Comparison of ENCODE assay signal across 8 cellular contexts in the genomic region with DNA sequence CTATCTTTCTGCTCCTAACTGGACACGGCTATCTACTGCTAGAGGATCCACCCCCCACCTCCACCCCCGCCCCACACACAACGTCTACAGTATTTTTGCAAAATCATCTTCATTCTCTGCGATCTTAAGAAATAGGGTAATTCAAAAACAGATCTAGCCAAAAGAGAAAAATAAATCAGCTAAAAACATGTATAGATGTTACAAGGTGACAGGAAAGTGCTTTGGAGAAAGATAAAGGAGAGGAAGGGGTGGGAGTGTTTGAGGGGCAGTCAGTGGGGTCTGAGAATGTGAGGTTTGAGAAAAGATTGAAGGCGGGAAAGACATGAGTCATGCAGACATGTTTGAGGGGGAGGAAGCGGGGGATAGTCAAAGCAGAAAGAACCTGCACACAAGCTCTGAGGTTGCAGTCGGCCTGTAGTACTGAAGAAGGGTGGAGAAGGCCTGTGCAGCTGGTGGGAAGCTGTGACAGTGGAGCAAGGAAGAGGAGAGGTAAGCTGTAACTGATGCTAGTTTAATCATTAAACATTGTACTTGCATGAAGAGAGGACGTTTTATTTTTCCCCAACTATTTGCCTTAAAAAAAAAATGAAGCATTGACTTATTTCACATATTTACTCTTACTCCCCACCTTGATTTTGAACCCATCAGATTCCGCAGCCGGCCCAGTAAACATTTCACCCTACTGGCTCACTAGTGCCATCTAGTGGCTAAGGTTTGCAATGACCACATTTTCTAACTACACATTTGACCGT.
DNase-seq lines count a peak whose midpoint lies in the region; ATAC-seq, FAIRE-seq and TF ChIP-seq lines count a peak whose summit lies in the region.

No MANE protein-coding gene starts in this region.

- TF ChIP-seq CTCF in GM13976 (IDR thresholded peaks at IDR 0.05; ENCODE audit: borderline replicate concordance, control extremely low read depth, extremely low read depth, insufficient read depth, missing control alignments) = peak; percentile 95
- peak; percentile 85 for TF ChIP-seq CTCF in cardiac fibroblast (IDR thresholded peaks at IDR 0.05; ENCODE audit: low read depth, low read length)

- ATAC-seq in HG02759 (IDR thresholded peaks at IDR 0.05; ENCODE audit: unreplicated experiment) = peak; percentile 91

- no peak overlapping the region for H3K4me3 ChIP-seq in cardiac fibroblast (replicated peaks in 1 of 2; ENCODE audit: low read depth in 2 of 2, low read length in 2 of 2)

- in situ Hi-C loops in ACHN (cut with HindIII; ENCODE audit: low pct_ligation_motif_present, low pct_unique_long_range_greater_than_20kb, low sequenced_read_pairs) (no loop called here), GM13976 (cut with MboI; ENCODE audit: low sequenced_read_pairs, unreplicated experiment) (no loop called here)

- FAIRE-seq in TTC549 (lab: Jason Lieb, UNC) = peak; percentile 22

- DNase-seq in ACHN (peak; percentile 69), GM13976 (ENCODE audit: low spot score) (peak; percentile 45), NCI-H1105 treated with DMSO at 0.1 percent for 48 hours (lab: John Stamatoyannopoulos, UW) (peak; percentile 45), cardiac fibroblast (ENCODE audit: low read depth in 2 of 2) (peak; percentile 64 to 67), left kidney (ENCODE audit: low read depth, low spot score) (peak; percentile 87)
- DNase-seq in stimulated activated CD8-positive, alpha-beta memory T cell treated with anti-CD3 and anti-CD28 coated beads, Interleukin-15, amount 100 ng/mL, for 24 hours (ENCODE audit: low read depth) = peak; percentile 4

Comparison
In these comparisons a context has a peak if more than half of its experiments do, and no peak if none do; other contexts are left out.
1. DNase-seq: peak in every context shown above with its lines; median percentile 87 in left kidney; 69 in ACHN; 66 in cardiac fibroblast; 45 in GM13976; 45 in NCI-H1105 treated with DMSO at 0.1 percent for 48 hours; 4 in stimulated activated CD8-positive, alpha-beta memory T cell treated with anti-CD3 and anti-CD28 coated beads, Interleukin-15, amount 100 ng/mL, for 24 hours.